15 cellular contexts compared by ENCODE assay signal in genomic region chr16:64364894-64365293, GRCh38.
DNase-seq lines count a peak whose midpoint lies in the region; ATAC-seq and TF ChIP-seq lines count a peak whose summit lies in the region.
"Had no signal": no experiment of that assay in that cellular context is flagged by ENCODE, and none has a peak within 500 bp of the region (broad histone marks: within the 10 kb centered on the region; RNA-seq: fewer than 3 reads in every experiment).

No MANE protein-coding gene starts in this region.

- H3K56ac ChIP-seq in IMR-90 (ENCODE audit: extremely low read depth, insufficient read depth, low read length), result no peak overlapping the region

- DNase-seq in EH (ENCODE audit: low read depth) (peak; percentile 52), IMR-90 (peak; percentile 29), fibroblast of lung (ENCODE audit: low read depth in 2 of 2) (peak; percentile 23 to 32), mesenchymal stem cell (no peak), NCI-H1417 treated with DMSO at 0.1 percent for 48 hours (lab: John Stamatoyannopoulos, UW) (no peak), NK-92 (lab: John Stamatoyannopoulos, UW; ENCODE audit: unreplicated experiment) (no peak)
- DNase-seq: 8988T; AML-193; CD8-positive, alpha-beta memory T cell; DMS 273 treated with DMSO at 0.1 percent for 48 hours had no signal

- H3K4ac ChIP-seq in IMR-90 (ENCODE audit: low read depth, low read length), result no peak overlapping the region
- no peak overlapping the region for H3K4ac ChIP-seq in mesenchymal stem cell (ENCODE audit: low read depth in 1 of 2, low read length in 2 of 2)

- BruUV-seq in IMR-90 (replicated peaks; lab: Mats Ljungman, UMichigan), result no TSS peak

- H4K5ac ChIP-seq in IMR-90 (ENCODE audit: low read depth, low read length), result no peak overlapping the region

- H3K18ac ChIP-seq in IMR-90 (ENCODE audit: low read depth, low read length) (no peak overlapping the region), mesenchymal stem cell (ENCODE audit: low read depth in 1 of 2, low read length in 2 of 2) (no peak overlapping the region)

- no peak overlapping the region for H4K8ac ChIP-seq in IMR-90 (ENCODE audit: low read depth in 2 of 2, low read length in 2 of 2)
- H4K8ac ChIP-seq in mesenchymal stem cell (ENCODE audit: low read length), result no peak overlapping the region

- H3K14ac ChIP-seq in IMR-90 (replicated peaks; ENCODE audit: low read depth, low read length) (no peak overlapping the region), mesenchymal stem cell (ENCODE audit: low read length in 2 of 2) (no peak overlapping the region)

- in situ Hi-C loops in IMR-90 (cut with MboI; ENCODE audit: low sequenced_read_pairs), result no loop called here

- H2BK5ac ChIP-seq in IMR-90 (ENCODE audit: low read depth, low read length, poor library complexity, severe bottlenecking) (no peak overlapping the region), mesenchymal stem cell (ENCODE audit: low read depth, low read length, poor library complexity, severe bottlenecking) (no peak overlapping the region)

- H3K79me2 ChIP-seq in fibroblast of lung (ENCODE audit: control insufficient read depth, insufficient read depth, low read length), result no peaks in the 10 kb centered on the region

- intact Hi-C loops in IMR-90 (cut with micrococcal nuclease), result no loop called here

- no peak for TF ChIP-seq RAD21 in IMR-90 (IDR thresholded peaks at IDR 0.05; ENCODE audit: low read length)

- H3K4me1 ChIP-seq in IMR-90 (ENCODE audit: control insufficient read depth, insufficient read depth, low read length) (no peaks in the 10 kb centered on the region; the same call in 1 of the 2 replicates), fibroblast of lung (ENCODE audit: control insufficient read depth, extremely low read depth, insufficient read depth, low read length) (peaks cover 3% of the 10 kb centered on the region), mesenchymal stem cell (ENCODE audit: control insufficient read depth, insufficient read depth, low read depth, low read length) (no peaks in the 10 kb centered on the region)
- H3K4me1 ChIP-seq: BLaER1, HAP-1 had no signal

- dilution Hi-C loops in IMR-90 (cut with HindIII; ENCODE audit: low sequenced_read_pairs, unreplicated experiment), result no loop called here

- no peak overlapping the region for H3K27ac ChIP-seq in IMR-90 (ENCODE audit: insufficient read depth, low read length)
- no peak overlapping the region for H3K27ac ChIP-seq in fibroblast of lung (ENCODE audit: insufficient read depth, low read length)
- H3K27ac ChIP-seq in mesenchymal stem cell (ENCODE audit: low read length, poor library complexity, severe bottlenecking), result no peak overlapping the region
- H3K27ac ChIP-seq: BLaER1 had no signal

- H3K79me1 ChIP-seq in IMR-90 (ENCODE audit: low read depth in 1 of 2, low read length in 2 of 2) (no peaks in the 10 kb centered on the region), mesenchymal stem cell (replicated peaks; ENCODE audit: low read length, poor library complexity, severe bottlenecking) (no peaks in the 10 kb centered on the region)

- no peaks in the 10 kb centered on the region for H3K27me3 ChIP-seq in IMR-90 (ENCODE audit: control insufficient read depth, insufficient read depth, low read length)
- no peaks in the 10 kb centered on the region for H3K27me3 ChIP-seq in fibroblast of lung (ENCODE audit: control insufficient read depth, insufficient read depth, low read length)
- H3K27me3 ChIP-seq in mesenchymal stem cell (ENCODE audit: control insufficient read depth in 1 of 2, insufficient read depth in 1 of 2, low read length in 2 of 2), result no peaks in the 10 kb centered on the region
- H3K27me3 ChIP-seq: BLaER1 had no signal

- H4K20me1 ChIP-seq in IMR-90 (ENCODE audit: insufficient read depth, low read length) (no peaks in the 10 kb centered on the region), fibroblast of lung (ENCODE audit: control insufficient read depth, extremely low read depth, insufficient read depth, low read length) (no peaks in the 10 kb centered on the region)
- H4K20me1 ChIP-seq: BLaER1 had no signal

- POLR2A ChIA-PET in IMR-90 (lab: Charles Lee; ENCODE audit: unreplicated experiment), result no interaction called here

- no peak overlapping the region for H2BK20ac ChIP-seq in IMR-90 (ENCODE audit: low read depth, low read length)

- H3K23ac ChIP-seq in IMR-90 (ENCODE audit: low read depth, low read length), result no peak overlapping the region
- H3K23ac ChIP-seq in mesenchymal stem cell (ENCODE audit: low read length in 2 of 2), result no peak overlapping the region

- no peak overlapping the region for H2BK120ac ChIP-seq in IMR-90 (ENCODE audit: low read depth, low read length)
- H2BK120ac ChIP-seq in mesenchymal stem cell (ENCODE audit: low read depth, low read length), result no peak overlapping the region

- H3K9me3 ChIP-seq in IMR-90 (ENCODE audit: control insufficient read depth, insufficient read depth, low read length), result no peaks in the 10 kb centered on the region
- no peaks in the 10 kb centered on the region for H3K9me3 ChIP-seq in fibroblast of lung (ENCODE audit: control insufficient read depth, insufficient read depth, low read depth, low read length)
- no peaks in the 10 kb centered on the region for H3K9me3 ChIP-seq in mesenchymal stem cell (ENCODE audit: control insufficient read depth, low read length)
- H3K9me3 ChIP-seq: BLaER1, HAP-1 had no signal

- no peak for TF ChIP-seq POLR2A in IMR-90 (IDR thresholded peaks at IDR 0.05; ENCODE audit: low read depth, low read length)

- H2BK15ac ChIP-seq in IMR-90 (ENCODE audit: low read depth, low read length), result no peak overlapping the region
- no peak overlapping the region for H2BK15ac ChIP-seq in mesenchymal stem cell (ENCODE audit: low read depth, poor library complexity, severe bottlenecking)

- no peak overlapping the region for H2AK5ac ChIP-seq in IMR-90 (ENCODE audit: low read depth, low read length)
- H2AK5ac ChIP-seq in mesenchymal stem cell (ENCODE audit: low read length, severe bottlenecking), result no peak overlapping the region

- no peak overlapping the region for H2BK12ac ChIP-seq in mesenchymal stem cell (ENCODE audit: low read length in 2 of 2)

- no peak overlapping the region for H3K9ac ChIP-seq in IMR-90 (ENCODE audit: low read depth, low read length)
- no peak overlapping the region for H3K9ac ChIP-seq in fibroblast of lung (ENCODE audit: insufficient read depth, low read length)
- peak overlapping the region; percentile 13 for H3K9ac ChIP-seq in mesenchymal stem cell (ENCODE audit: low read length)
- H3K9ac ChIP-seq: BLaER1 had no signal

- CTCF ChIA-PET in IMR-90 (lab: Yijun Ruan, JAX), result no interaction called here

- H3K4me3 ChIP-seq in IMR-90 (ENCODE audit: insufficient read depth, low read depth, low read length), result no peak overlapping the region
- no peak overlapping the region for H3K4me3 ChIP-seq in fibroblast of lung (replicated peaks in 1 of 4; ENCODE audit: control extremely low read depth in 1 of 4, insufficient read depth in 1 of 4, low read depth in 3 of 4, low read length in 4 of 4)
- no peak overlapping the region for H3K4me3 ChIP-seq in mesenchymal stem cell (ENCODE audit: insufficient read depth in 1 of 2, low read depth in 1 of 2, low read length in 2 of 2)
- H3K4me3 ChIP-seq: BLaER1, GM12878, HAP-1 had no signal

- H3K4me2 ChIP-seq in IMR-90 (ENCODE audit: low read depth, low read length) (no peak overlapping the region), fibroblast of lung (ENCODE audit: extremely low read depth, insufficient read depth, low read length) (no peak overlapping the region), mesenchymal stem cell (ENCODE audit: low read length, poor library complexity, severe bottlenecking) (no peak overlapping the region)
- H3K4me2 ChIP-seq: BLaER1 had no signal

- ATAC-seq in IMR-90 (ENCODE audit: low read depth) (no peak), HG02678 (IDR thresholded peaks at IDR 0.05; ENCODE audit: unreplicated experiment) (no peak)
- ATAC-seq: GM12878, HepG2 had no signal

- H3K36me3 ChIP-seq in IMR-90 (ENCODE audit: control insufficient read depth, insufficient read depth, low read length) (no peaks in the 10 kb centered on the region), fibroblast of lung (ENCODE audit: control insufficient read depth, insufficient read depth, low read length) (no peaks in the 10 kb centered on the region), mesenchymal stem cell (ENCODE audit: control insufficient read depth in 1 of 2, insufficient read depth in 2 of 2, low read depth in 1 of 2, low read length in 2 of 2) (no peaks in the 10 kb centered on the region)
- H3K36me3 ChIP-seq: BLaER1, HAP-1 had no signal

- H2AK9ac ChIP-seq in IMR-90 (replicated peaks; ENCODE audit: low read depth, low read length, poor library complexity), result no peak overlapping the region

- TF ChIP-seq CTCF in IMR-90 (conservative IDR thresholded peaks at IDR 0.05; ENCODE audit: low read depth, low read length) (no peak), fibroblast of lung (conservative IDR thresholded peaks at IDR 0.05 in 1 of 2, IDR thresholded peaks at IDR 0.05 in 1 of 2; ENCODE audit: low read depth in 1 of 2, low read length in 2 of 2) (no peak)

- no peaks in the 10 kb centered on the region for H3K9me1 ChIP-seq in IMR-90 (ENCODE audit: insufficient read depth, low read length)

- H4K91ac ChIP-seq in IMR-90 (ENCODE audit: insufficient read depth, low read depth, low read length) (no peak overlapping the region), mesenchymal stem cell (ENCODE audit: low read length) (no peak overlapping the region)

- H2AFZ ChIP-seq in IMR-90 (replicated peaks; ENCODE audit: low read length, poor library complexity), result no peak overlapping the region
- no peak overlapping the region for H2AFZ ChIP-seq in fibroblast of lung (ENCODE audit: low read length)
- no peak overlapping the region for H2AFZ ChIP-seq in mesenchymal stem cell (ENCODE audit: low read depth, low read length)

TF ChIP-seq in IMR-90, 13 proteins besides CTCF, POLR2A, EP300 and RAD21 (continues in another document):
- TF ChIP-seq CHD1 (IDR thresholded peaks at IDR 0.05; ENCODE audit: low read depth, low read length) (no peak), ELK1 (IDR thresholded peaks at IDR 0.05; ENCODE audit: borderline replicate concordance, low read depth, low read length) (no peak)

Comparison
In these comparisons a context has a peak if more than half of its experiments do, and no peak if none do; other contexts are left out.
1. DNase-seq: peak in EH (single experiment), IMR-90 (single experiment) and fibroblast of lung (2 of 2); none in mesenchymal stem cell (single experiment), NCI-H1417 treated with DMSO at 0.1 percent for 48 hours (single experiment) and NK-92 (single experiment).